In genomic region chr11:567629-568258, GRCh38 we compare ENCODE assay signal across 8 cellular contexts. TPM values are rescaled to one million over a fixed set of nuclear protein-coding genes. Genes with fewer than 3 reads are reported as not detected.
DNase-seq lines count a peak whose midpoint lies in the region; ATAC-seq, FAIRE-seq and TF ChIP-seq lines count a peak whose summit lies in the region.

No MANE protein-coding gene starts in this region.

- peak overlapping the region; percentile 76 for H3K4me2 ChIP-seq in keratinocyte (ENCODE audit: control insufficient read depth, extremely low read depth, insufficient read depth, low read depth, low read length)

- no peaks in the 10 kb centered on the region for H4K20me1 ChIP-seq in keratinocyte (ENCODE audit: control insufficient read depth, extremely low read depth, insufficient read depth, low read length)

- peaks cover 8% of the 10 kb centered on the region for H3K4me1 Mint-ChIP-seq in activated naive CD8-positive, alpha-beta T cell treated with anti-CD3 and anti-CD28 coated beads, Interleukin-2, amount 50 U/mL, for 24 hours

- no peak for TF ChIP-seq POLR2A in thyroid gland (IDR thresholded peaks at IDR 0.05)

- H3K27ac Mint-ChIP-seq in activated naive CD8-positive, alpha-beta T cell treated with anti-CD3 and anti-CD28 coated beads, Interleukin-2, amount 50 U/mL, for 24 hours: peak overlapping the region; percentile 75

- no peaks in the 10 kb centered on the region for H3K27me3 ChIP-seq in A673 (replicated peaks; ENCODE audit: insufficient read depth, low read depth, low read length, poor library complexity)
- no peaks in the 10 kb centered on the region for H3K27me3 ChIP-seq in keratinocyte (ENCODE audit: control insufficient read depth, extremely low read depth, insufficient read depth, low read length)
- H3K27me3 ChIP-seq in thyroid gland: no peaks in the 10 kb centered on the region

- no TSS peak for BruUV-seq in A673 (replicated peaks; lab: Mats Ljungman, UMichigan)

- no peak for FAIRE-seq in keratinocyte (lab: Jason Lieb, UNC)

- H3K9ac ChIP-seq in keratinocyte (ENCODE audit: control insufficient read depth, extremely low read depth, insufficient read depth, low read length): peak overlapping the region; percentile 81

- H2AFZ ChIP-seq in keratinocyte (ENCODE audit: control insufficient read depth, low read length): no peak overlapping the region

- H3K36me3 ChIP-seq in A673 (ENCODE audit: insufficient read depth, low read length, poor library complexity, severe bottlenecking) (no peaks in the 10 kb centered on the region), HEK293 (ENCODE audit: control insufficient read depth in 2 of 2, insufficient read depth in 1 of 2, low read length in 2 of 2) (peaks cover 0 to 16% of the 10 kb centered on the region in 2 experiments; a peak in 1 of 3 replicates), keratinocyte (ENCODE audit: control insufficient read depth in 2 of 2, extremely low read depth in 1 of 2, insufficient read depth in 2 of 2, low read length in 2 of 2) (peaks cover 0 to 12% of the 10 kb centered on the region in 2 experiments), thyroid gland (no peaks in the 10 kb centered on the region)

- H3K27me3 Mint-ChIP-seq in activated naive CD8-positive, alpha-beta T cell treated with anti-CD3 and anti-CD28 coated beads, Interleukin-2, amount 50 U/mL, for 24 hours: no peaks in the 10 kb centered on the region

- WGBS in thyroid gland, 2 donors: 76 to 85% methylated on average over 7 of the region's 36 CpGs

- dilution Hi-C loops in keratinocyte (cut with MboI; ENCODE audit: extremely low pct_ligation_motif_present, low sequenced_read_pairs): no loop called here

- H3K36me3 Mint-ChIP-seq in activated naive CD8-positive, alpha-beta T cell treated with anti-CD3 and anti-CD28 coated beads, Interleukin-2, amount 50 U/mL, for 24 hours (ENCODE audit: low read depth): no peaks in the 10 kb centered on the region

- no peak for ATAC-seq in activated naive CD8-positive, alpha-beta T cell treated with anti-CD3 and anti-CD28 coated beads, Interleukin-2, amount 50 U/mL, for 24 hours
- no peak for ATAC-seq in GM18502 (IDR thresholded peaks at IDR 0.05; ENCODE audit: poor library complexity, unreplicated experiment)

- intact Hi-C loops in A673 (cut with micrococcal nuclease; ENCODE audit: unreplicated experiment) (no loop called here), thyroid gland (cut with DNase I) (no loop called here)

- H3K79me2 ChIP-seq in keratinocyte (ENCODE audit: control insufficient read depth, insufficient read depth, low read length): peaks cover 8% of the 10 kb centered on the region

- DNase-seq in A673 (ENCODE audit: low spot score): no peak
- no peak for DNase-seq in activated naive CD8-positive, alpha-beta T cell treated with anti-CD3 and anti-CD28 coated beads, Interleukin-2, amount 50 U/mL, for 24 hours
- DNase-seq in keratinocyte (ENCODE audit: low read depth, low spot score): no peak
- DNase-seq in thyroid gland: no peak
- DNase-seq in activated CD4-positive, CD25-positive, alpha-beta regulatory T cell treated with anti-CD3 and anti-CD28 coated beads, Interleukin-2, amount 50 U/mL, for 72 hours: no peak
- no peak for DNase-seq in KG1 (lab: John Stamatoyannopoulos, UW)

- H3K27ac ChIP-seq in A673 (ENCODE audit: low read depth, low read length, poor library complexity, severe bottlenecking): peak overlapping the region; percentile 42
- H3K27ac ChIP-seq in HEK293 (ENCODE audit: extremely low read depth, low read depth, low read length): no peak overlapping the region; the same call in 1 of the 2 replicates
- no peak overlapping the region for H3K27ac ChIP-seq in keratinocyte (ENCODE audit: control insufficient read depth, insufficient read depth, low read length)
- peak overlapping the region in 2 of 3 donors; percentile 17 to 28 for H3K27ac ChIP-seq in thyroid gland

- TF ChIP-seq CTCF in A673 (conservative IDR thresholded peaks at IDR 0.05; ENCODE audit: low read depth, low read length): no peak
- TF ChIP-seq CTCF in HEK293 (tag by site-specific recombination; IDR thresholded peaks at IDR 0.05): no peak
- TF ChIP-seq CTCF in keratinocyte (optimal IDR thresholded peaks at IDR 0.05 in 1 of 3, IDR thresholded peaks at IDR 0.05 in 1 of 3, conservative IDR thresholded peaks at IDR 0.05 in 1 of 3; ENCODE audit: extremely low read depth in 1 of 3, insufficient read depth in 2 of 3, low read length in 3 of 3): no peak
- no peak for TF ChIP-seq CTCF in thyroid gland (IDR thresholded peaks at IDR 0.05)

- no peaks in the 10 kb centered on the region for H3K9me1 ChIP-seq in keratinocyte (ENCODE audit: control insufficient read depth, extremely low read depth, insufficient read depth, low read length)

- H3K4me1 ChIP-seq in A673 (ENCODE audit: insufficient read depth, low read length, poor library complexity, severe bottlenecking): no peaks in the 10 kb centered on the region
- H3K4me1 ChIP-seq in HEK293 (ENCODE audit: control insufficient read depth, insufficient read depth, low read length): no peaks in the 10 kb centered on the region
- H3K4me1 ChIP-seq in keratinocyte (ENCODE audit: control insufficient read depth, extremely low read depth, insufficient read depth, low read length): peaks cover 13% of the 10 kb centered on the region
- H3K4me1 ChIP-seq in thyroid gland: peaks cover 16 to 26% of the 10 kb centered on the region in 2 donors

- H3K9me3 Mint-ChIP-seq in activated naive CD8-positive, alpha-beta T cell treated with anti-CD3 and anti-CD28 coated beads, Interleukin-2, amount 50 U/mL, for 24 hours: no peaks in the 10 kb centered on the region

- peak overlapping the region; percentile 64 for H3K4me3 ChIP-seq in A673 (ENCODE audit: low read depth, low read length, poor library complexity, severe bottlenecking)
- peak overlapping the region; percentile 57 for H3K4me3 ChIP-seq in HEK293 (ENCODE audit: low read depth, low read length)
- peak overlapping the region; percentile 47 to 90 (median 79) for H3K4me3 ChIP-seq in keratinocyte (ENCODE audit: control insufficient read depth in 2 of 3, extremely low read depth in 1 of 3, insufficient read depth in 2 of 3, low read depth in 1 of 3, low read length in 3 of 3)
- peak overlapping the region in 2 of 3 donors; percentile 21 to 69 for H3K4me3 ChIP-seq in thyroid gland (replicated peaks in 1 of 3)

- peak overlapping the region; percentile 84 for H3K4me3 Mint-ChIP-seq in activated naive CD8-positive, alpha-beta T cell treated with anti-CD3 and anti-CD28 coated beads, Interleukin-2, amount 50 U/mL, for 24 hours

- no peaks in the 10 kb centered on the region for H3K9me3 ChIP-seq in A673 (ENCODE audit: low read depth, low read length, poor library complexity, severe bottlenecking)
- H3K9me3 ChIP-seq in HEK293 (ENCODE audit: control insufficient read depth, insufficient read depth, low read depth, low read length): no peaks in the 10 kb centered on the region
- H3K9me3 ChIP-seq in keratinocyte (ENCODE audit: control insufficient read depth, low read depth, low read length): no peaks in the 10 kb centered on the region
- no peaks in the 10 kb centered on the region for H3K9me3 ChIP-seq in thyroid gland

- POLR2A ChIA-PET in A673 (lab: Charles Lee; ENCODE audit: low non-redundant PET): no interaction called here
- POLR2A ChIA-PET in HEK293 (lab: Yijun Ruan, JAX): interaction anchor here (0.6 to 4.5 kb wide), 3 partner anchors 8 to 48 kb away, joined by 3 to 28 read pairs (median 4); partner anchors contain the start of genes IRF7 and PHRF1

- CTCF ChIA-PET in A673 (lab: Charles Lee): no interaction called here
- CTCF ChIA-PET in HEK293 (lab: Yijun Ruan, JAX): no interaction called here

RNA-seq across cellular contexts. Expression of gene RASSF7, which starts 7.0 kb away (rescaled TPM):
- total RNA-seq in A673 (2021) (4.6 and 6.2 TPM in 2 replicates), thyroid gland (10 to 100 TPM; 18.6 to 60.0 (median 24.8) TPM)
- polyA plus RNA-seq in keratinocyte: 23.1 to 63.6 TPM (median 24.3 TPM) in 3 replicates
- polyA plus RNA-seq in keratinocyte (2011; ENCODE audit: low read depth): 11.0 TPM
- polyA plus RNA-seq in keratinocyte (2011; cell fraction: cytosol; rRNA removed): 11.0 and 33.6 TPM in 2 replicates
- 91.2 and 106 TPM in 2 replicates for polyA plus RNA-seq in keratinocyte (2011; cell fraction: nucleus; rRNA removed)
- polyA plus RNA-seq in keratinocyte (2012; ENCODE audit: low replicate concordance): 23.0 and 32.2 TPM in 2 replicates
- polyA minus RNA-seq in keratinocyte: 10.4 to 19.1 TPM (median 15.0 TPM) in 3 replicates
- 56.2 TPM for polyA minus RNA-seq in keratinocyte (2011; cell fraction: cytosol; rRNA and poly(A)+ RNA removed)
- 30.8 and 35.3 TPM in 2 replicates for polyA minus RNA-seq in keratinocyte (2011; cell fraction: nucleus; rRNA and poly(A)+ RNA removed)

RNA-seq across cellular contexts. Expression of gene LMNTD2, which starts 7.2 kb away (rescaled TPM):
- total RNA-seq in A673 (2021): 1.1 and 1.7 TPM in 2 replicates
- polyA plus RNA-seq in keratinocyte: 0.94 to 1.5 TPM (median 1.2 TPM) in 3 replicates
- polyA plus RNA-seq in keratinocyte (2011; ENCODE audit: low read depth): 1.7 TPM
- 0.13 and 0.73 TPM in 2 replicates for polyA plus RNA-seq in keratinocyte (2011; cell fraction: cytosol; rRNA removed)
- 4.6 and 7.2 TPM in 2 replicates for polyA plus RNA-seq in keratinocyte (2011; cell fraction: nucleus; rRNA removed)
- polyA plus RNA-seq in keratinocyte (2012; ENCODE audit: low replicate concordance): 0.81 and 1.4 TPM in 2 replicates
- 0.13 to 0.58 TPM (median 0.49 TPM) in 3 replicates for polyA minus RNA-seq in keratinocyte
- 1.2 TPM for polyA minus RNA-seq in keratinocyte (2011; cell fraction: cytosol; rRNA and poly(A)+ RNA removed)
- 0.31 and 1.2 TPM in 2 replicates for polyA minus RNA-seq in keratinocyte (2011; cell fraction: nucleus; rRNA and poly(A)+ RNA removed)
- 1 to 10 TPM; 4.2 to 8.8 (median 6.6) TPM for total RNA-seq in thyroid gland

RNA-seq across cellular contexts. Expression of gene PHRF1, which starts 8.5 kb away (rescaled TPM):
- total RNA-seq in A673 (2021): 40.2 and 43.0 TPM in 2 replicates
- 10.7 to 15.2 TPM (median 13.7 TPM) in 3 replicates for polyA plus RNA-seq in keratinocyte
- polyA plus RNA-seq in keratinocyte (2011; ENCODE audit: low read depth): 8.8 TPM
- polyA plus RNA-seq in keratinocyte (2011; cell fraction: cytosol; rRNA removed): 5.8 and 13.6 TPM in 2 replicates
- 27.9 and 36.6 TPM in 2 replicates for polyA plus RNA-seq in keratinocyte (2011; cell fraction: nucleus; rRNA removed)
- polyA plus RNA-seq in keratinocyte (2012; ENCODE audit: low replicate concordance): 10.3 and 23.2 TPM in 2 replicates
- 10.0 to 29.1 TPM (median 12.6 TPM) in 3 replicates for polyA minus RNA-seq in keratinocyte
- 18.0 TPM for polyA minus RNA-seq in keratinocyte (2011; cell fraction: cytosol; rRNA and poly(A)+ RNA removed)
- 32.3 and 38.0 TPM in 2 replicates for polyA minus RNA-seq in keratinocyte (2011; cell fraction: nucleus; rRNA and poly(A)+ RNA removed)
- total RNA-seq in thyroid gland: 10 to 100 TPM; 18.3 to 31.0 (median 19.3) TPM

RNA-seq across cellular contexts. Expression of gene LRRC56, which starts 30.4 kb away (rescaled TPM):
- 2.1 and 2.5 TPM in 2 replicates for total RNA-seq in A673 (2021)
- polyA plus RNA-seq in keratinocyte: 0.14 to 0.44 TPM (median 0.28 TPM) in 3 replicates
- not detected for polyA plus RNA-seq in keratinocyte (2011; ENCODE audit: low read depth)
- 0.09 and 0.18 TPM in 2 replicates for polyA plus RNA-seq in keratinocyte (2011; cell fraction: cytosol; rRNA removed)
- polyA plus RNA-seq in keratinocyte (2011; cell fraction: nucleus; rRNA removed): 0.53 and 1.1 TPM in 2 replicates
- polyA plus RNA-seq in keratinocyte (2012; ENCODE audit: low replicate concordance): 0.39 and 0.45 TPM in 2 replicates
- polyA minus RNA-seq in keratinocyte: 0.26 to 0.38 TPM (median 0.30 TPM) in 3 replicates
- not detected for polyA minus RNA-seq in keratinocyte (2011; cell fraction: cytosol; rRNA and poly(A)+ RNA removed)
- 0.23 and 0.63 TPM in 2 replicates for polyA minus RNA-seq in keratinocyte (2011; cell fraction: nucleus; rRNA and poly(A)+ RNA removed)
- total RNA-seq in thyroid gland: 1 to 10 TPM; 1.7 to 2.6 (median 2.3) TPM

RNA-seq across cellular contexts. Expression of gene HRAS, which starts 32.4 kb away (rescaled TPM):
- 82.8 and 90.2 TPM in 2 replicates for total RNA-seq in A673 (2021)
- 112 to 164 TPM (median 122 TPM) in 3 replicates for polyA plus RNA-seq in keratinocyte
- 109 TPM for polyA plus RNA-seq in keratinocyte (2011; ENCODE audit: low read depth)
- polyA plus RNA-seq in keratinocyte (2011; cell fraction: cytosol; rRNA removed): 105 and 178 TPM in 2 replicates
- 175 and 179 TPM in 2 replicates for polyA plus RNA-seq in keratinocyte (2011; cell fraction: nucleus; rRNA removed)
- polyA plus RNA-seq in keratinocyte (2012; ENCODE audit: low replicate concordance): 115 and 238 TPM in 2 replicates
- 143 to 287 TPM (median 170 TPM) in 3 replicates for polyA minus RNA-seq in keratinocyte
- 122 TPM for polyA minus RNA-seq in keratinocyte (2011; cell fraction: cytosol; rRNA and poly(A)+ RNA removed)
- polyA minus RNA-seq in keratinocyte (2011; cell fraction: nucleus; rRNA and poly(A)+ RNA removed): 24.8 and 25.6 TPM in 2 replicates
- total RNA-seq in thyroid gland: 10 to 100 TPM; 16.9 to 41.3 (median 29.9) TPM

Comparison
In these comparisons a context has a peak if more than half of its experiments do, and no peak if none do; other contexts are left out.
1. H3K27ac ChIP-seq: peak in A673 (single experiment) and thyroid gland (2 of 3); none in HEK293 (single experiment) and keratinocyte (single experiment).
2. Peak in every context shown above with its lines, with median percentiles within 50 percentile points of each other: H3K4me3 ChIP-seq.